9 cellular contexts compared by ENCODE assay signal in genomic region chr15:69997701-69998273, GRCh38.
DNase-seq lines count a peak whose midpoint lies in the region; ATAC-seq and TF ChIP-seq lines count a peak whose summit lies in the region.
"Had no signal": no experiment of that assay in that cellular context is flagged by ENCODE, and none has a peak within 500 bp of the region (broad histone marks: within the 10 kb centered on the region; RNA-seq: fewer than 3 reads in every experiment).

No MANE protein-coding gene starts in this region.

- DNase-seq in DMS79 treated with DMSO at 0.1 percent for 48 hours (lab: John Stamatoyannopoulos, UW) (peak; percentile 68), NCI-H2029 treated with DMSO at 0.1 percent for 48 hours (lab: John Stamatoyannopoulos, UW) (peak; percentile 86), breast epithelium (ENCODE audit: low spot score in 2 of 2) (peak; percentile 78 to 86), middle frontal gyrus (ENCODE audit: extremely low spot score, low spot score) (peak; percentile 6), activated T-cell treated with anti-CD3 and anti-CD28 coated beads for 4 hours (no peak), omental fat pad (ENCODE audit: low spot score) (no peak), NCI-H2227 treated with DMSO at 0.1 percent for 48 hours (lab: John Stamatoyannopoulos, UW) (no peak)
- DNase-seq: activated CD8-positive, alpha-beta T cell treated with anti-CD3 and anti-CD28 coated beads for 36 hours had no signal

- peaks cover 5 to 9% of the 10 kb centered on the region in 2 donors for H3K9me3 ChIP-seq in breast epithelium

- TF ChIP-seq CTCF in breast epithelium (IDR thresholded peaks at IDR 0.05): no peak
- TF ChIP-seq CTCF in omental fat pad (IDR thresholded peaks at IDR 0.05): no peak

- no peak overlapping the region for H3K4me3 ChIP-seq in breast epithelium

- peak overlapping the region in 1 of 2 donors; percentile 68 for H3K27ac ChIP-seq in breast epithelium

- TF ChIP-seq POLR2A in breast epithelium (IDR thresholded peaks at IDR 0.05): no peak

- intact Hi-C loops in breast epithelium (cut with DNase I; ENCODE audit: low total_unique reads): no loop called here

- ATAC-seq in GM18520 (IDR thresholded peaks at IDR 0.05; ENCODE audit: unreplicated experiment) (no peak), omental fat pad (ENCODE audit: low FRiP score) (no peak)
- ATAC-seq: activated CD8-positive, alpha-beta T cell treated with anti-CD3 and anti-CD28 coated beads for 36 hours had no signal

- H3K36me3 ChIP-seq in breast epithelium: no peaks in the 10 kb centered on the region

- H3K4me1 ChIP-seq in breast epithelium: no peaks in the 10 kb centered on the region

- no peaks in the 10 kb centered on the region for H3K27me3 ChIP-seq in breast epithelium

Comparison
In these comparisons a context has a peak if more than half of its experiments do, and no peak if none do; other contexts are left out.
1. DNase-seq: peak in DMS79 treated with DMSO at 0.1 percent for 48 hours (single experiment), NCI-H2029 treated with DMSO at 0.1 percent for 48 hours (single experiment), breast epithelium (2 of 2) and middle frontal gyrus (single experiment); none in activated T-cell treated with anti-CD3 and anti-CD28 coated beads for 4 hours (single experiment), omental fat pad (single experiment) and NCI-H2227 treated with DMSO at 0.1 percent for 48 hours (single experiment).